Comparison of ENCODE assay signal across 8 cellular contexts in the genomic region with DNA sequence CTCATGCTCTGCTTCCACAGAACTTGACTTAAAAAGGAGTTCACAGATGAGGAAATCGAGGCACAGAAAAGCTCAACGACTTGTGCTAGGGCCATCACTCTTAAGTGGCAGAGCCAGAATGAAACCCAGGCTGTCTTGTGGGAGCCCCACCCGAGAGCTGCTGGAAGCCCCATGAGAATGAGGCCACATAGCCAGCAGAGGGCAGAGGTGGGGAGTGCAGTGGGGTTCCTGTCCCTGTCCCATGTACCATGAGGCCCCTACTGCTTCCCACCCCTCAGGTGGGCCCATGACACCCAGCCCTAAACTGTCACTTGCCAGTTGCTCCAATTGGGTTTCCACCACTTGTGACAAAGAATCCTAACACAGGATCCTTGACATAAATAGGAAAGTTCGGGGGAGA.
DNase-seq lines count a peak whose midpoint lies in the region; ATAC-seq and TF ChIP-seq lines count a peak whose summit lies in the region.

No MANE protein-coding gene starts in this region.

- peak; percentile 43; the same call in 2 of the 3 replicates for TF ChIP-seq CTCF in GM12872 (IDR thresholded peaks at IDR 0.05; ENCODE audit: insufficient read depth, low read depth, low read length)

- H3K36me3 Mint-ChIP-seq in activated T-cell treated with anti-CD3 and anti-CD28 coated beads, Interleukin-2, amount 50 U/mL, for 72 hours (ENCODE audit: insufficient read depth in 2 of 2): no peaks in the 10 kb centered on the region
- H3K36me3 Mint-ChIP-seq in immature natural killer cell: no peaks in the 10 kb centered on the region
- no peaks in the 10 kb centered on the region for H3K36me3 Mint-ChIP-seq in stimulated activated memory B cell treated with anti-CD40 and anti-IgM and Interleukin-4, amounts not matched to agents 10 μg/mL and 1 μg/mL and 100 μg/mL, for 72 hours

- peaks cover 2% of the 10 kb centered on the region in 2 donors for H3K9me3 Mint-ChIP-seq in activated T-cell treated with anti-CD3 and anti-CD28 coated beads, Interleukin-2, amount 50 U/mL, for 72 hours
- no peaks in the 10 kb centered on the region for H3K9me3 Mint-ChIP-seq in immature natural killer cell
- peaks cover 6% of the 10 kb centered on the region for H3K9me3 Mint-ChIP-seq in stimulated activated memory B cell treated with anti-CD40 and anti-IgM and Interleukin-4, amounts not matched to agents 10 μg/mL and 1 μg/mL and 100 μg/mL, for 72 hours

- DNase-seq in NAMALWA (ENCODE audit: low spot score) (peak; percentile 71), immature natural killer cell (peak; percentile 13 to 17 (median 16))
- peak; percentile 3 to 18 for DNase-seq in activated T-cell treated with anti-CD3 and anti-CD28 coated beads, Interleukin-2, amount 50 U/mL, for 72 hours

- H3K4me1 Mint-ChIP-seq in activated T-cell treated with anti-CD3 and anti-CD28 coated beads, Interleukin-2, amount 50 U/mL, for 72 hours (ENCODE audit: low read depth): no peaks in the 10 kb centered on the region
- H3K4me1 Mint-ChIP-seq in immature natural killer cell: no peaks in the 10 kb centered on the region
- no peaks in the 10 kb centered on the region for H3K4me1 Mint-ChIP-seq in stimulated activated memory B cell treated with anti-CD40 and anti-IgM and Interleukin-4, amounts not matched to agents 10 μg/mL and 1 μg/mL and 100 μg/mL, for 72 hours

- peak; percentile 49 for ATAC-seq in activated T-cell treated with anti-CD3 and anti-CD28 coated beads, Interleukin-2, amount 50 U/mL, for 72 hours (replicated peaks in 1 of 2)
- peak; percentile 49 for ATAC-seq in stimulated activated memory B cell treated with anti-CD40 and anti-IgM and Interleukin-4, amounts not matched to agents 10 μg/mL and 1 μg/mL and 100 μg/mL, for 72 hours
- no peak for ATAC-seq in HG03135 (IDR thresholded peaks at IDR 0.05; ENCODE audit: unreplicated experiment)
- no peak for ATAC-seq in GM21528 (IDR thresholded peaks at IDR 0.05; ENCODE audit: low FRiP score, unreplicated experiment)
- ATAC-seq in GM21619 (IDR thresholded peaks at IDR 0.05; ENCODE audit: unreplicated experiment): no peak

- H3K4me3 Mint-ChIP-seq in activated T-cell treated with anti-CD3 and anti-CD28 coated beads, Interleukin-2, amount 50 U/mL, for 72 hours: no peak overlapping the region
- no peak overlapping the region for H3K4me3 Mint-ChIP-seq in immature natural killer cell
- no peak overlapping the region for H3K4me3 Mint-ChIP-seq in stimulated activated memory B cell treated with anti-CD40 and anti-IgM and Interleukin-4, amounts not matched to agents 10 μg/mL and 1 μg/mL and 100 μg/mL, for 72 hours

- H3K27ac Mint-ChIP-seq in activated T-cell treated with anti-CD3 and anti-CD28 coated beads, Interleukin-2, amount 50 U/mL, for 72 hours: no peak overlapping the region
- H3K27ac Mint-ChIP-seq in immature natural killer cell: no peak overlapping the region
- no peak overlapping the region for H3K27ac Mint-ChIP-seq in stimulated activated memory B cell treated with anti-CD40 and anti-IgM and Interleukin-4, amounts not matched to agents 10 μg/mL and 1 μg/mL and 100 μg/mL, for 72 hours

- H3K27me3 Mint-ChIP-seq in activated T-cell treated with anti-CD3 and anti-CD28 coated beads, Interleukin-2, amount 50 U/mL, for 72 hours (ENCODE audit: low read depth): peaks cover 4% of the 10 kb centered on the region
- peaks cover 2 to 3% (median 2%) of the 10 kb centered on the region in 3 donors for H3K27me3 Mint-ChIP-seq in immature natural killer cell (ENCODE audit: low read depth in 3 of 3)
- no peaks in the 10 kb centered on the region for H3K27me3 Mint-ChIP-seq in stimulated activated memory B cell treated with anti-CD40 and anti-IgM and Interleukin-4, amounts not matched to agents 10 μg/mL and 1 μg/mL and 100 μg/mL, for 72 hours

Comparison
In these comparisons a context has a peak if more than half of its experiments do, and no peak if none do; other contexts are left out.
1. DNase-seq: peak in every context shown above with its lines; median percentile 71 in NAMALWA; 16 in immature natural killer cell; 10 in activated T-cell treated with anti-CD3 and anti-CD28 coated beads, Interleukin-2, amount 50 U/mL, for 72 hours.
2. ATAC-seq: peak in activated T-cell treated with anti-CD3 and anti-CD28 coated beads, Interleukin-2, amount 50 U/mL, for 72 hours (2 of 2) and stimulated activated memory B cell treated with anti-CD40 and anti-IgM and Interleukin-4, amounts not matched to agents 10 μg/mL and 1 μg/mL and 100 μg/mL, for 72 hours (single experiment); none in HG03135 (single experiment), GM21528 (single experiment) and GM21619 (single experiment).